In genomic region chr7:86949052-86949778, GRCh38 we compare ENCODE assay signal across 9 cellular contexts.
DNase-seq lines count a peak whose midpoint lies in the region; ATAC-seq, FAIRE-seq and TF ChIP-seq lines count a peak whose summit lies in the region.
"Had no signal": no experiment of that assay in that cellular context is flagged by ENCODE, and none has a peak within 500 bp of the region (broad histone marks: within the 10 kb centered on the region; RNA-seq: fewer than 3 reads in every experiment).

No MANE protein-coding gene starts in this region.

- H3K9me3 ChIP-seq in A673 (ENCODE audit: low read depth, low read length, poor library complexity, severe bottlenecking), result no peaks in the 10 kb centered on the region

- POLR2A ChIA-PET in A673 (lab: Charles Lee; ENCODE audit: low non-redundant PET), result no interaction called here

- BruUV-seq in A673 (replicated peaks; lab: Mats Ljungman, UMichigan), result no TSS peak

- no peaks in the 10 kb centered on the region for H3K4me1 ChIP-seq in A673 (ENCODE audit: insufficient read depth, low read length, poor library complexity, severe bottlenecking)

- no peak for FAIRE-seq in frontal cortex (lab: Jason Lieb, UNC)

- ATAC-seq in GM18858 (IDR thresholded peaks at IDR 0.05; ENCODE audit: unreplicated experiment) (peak; percentile 97), GM21619 (IDR thresholded peaks at IDR 0.05; ENCODE audit: unreplicated experiment) (peak; percentile 93), HG03175 (IDR thresholded peaks at IDR 0.05; ENCODE audit: unreplicated experiment) (peak; percentile 97)

- intact Hi-C loops in A673 (cut with micrococcal nuclease; ENCODE audit: unreplicated experiment), result no loop called here

- no peak overlapping the region for H3K27ac ChIP-seq in A673 (ENCODE audit: low read depth, low read length, poor library complexity, severe bottlenecking)

- DNase-seq in iPS-NIHi11 (ENCODE audit: low spot score) (peak; percentile 17), frontal cortex (ENCODE audit: low spot score in 2 of 2) (no peak), NCI-H510A (lab: John Stamatoyannopoulos, UW) (no peak), A673 (ENCODE audit: low spot score) (no peak)
- no peak for DNase-seq in activated effector memory CD4-positive, alpha-beta T cell treated with anti-CD3 and anti-CD28 coated beads, Interleukin-2, amount 50 U/mL, for 16 hours
- DNase-seq: T-cell had no signal

- peaks cover 14% of the 10 kb centered on the region for H3K27me3 ChIP-seq in A673 (replicated peaks; ENCODE audit: insufficient read depth, low read depth, low read length, poor library complexity)

- no peak overlapping the region for H3K4me3 ChIP-seq in A673 (ENCODE audit: low read depth, low read length, poor library complexity, severe bottlenecking)

- TF ChIP-seq CTCF in A673 (conservative IDR thresholded peaks at IDR 0.05; ENCODE audit: low read depth, low read length), result no peak

- CTCF ChIA-PET in A673 (lab: Charles Lee), result no interaction called here

- no peaks in the 10 kb centered on the region for H3K36me3 ChIP-seq in A673 (ENCODE audit: insufficient read depth, low read length, poor library complexity, severe bottlenecking)
